In the genomic region with DNA sequence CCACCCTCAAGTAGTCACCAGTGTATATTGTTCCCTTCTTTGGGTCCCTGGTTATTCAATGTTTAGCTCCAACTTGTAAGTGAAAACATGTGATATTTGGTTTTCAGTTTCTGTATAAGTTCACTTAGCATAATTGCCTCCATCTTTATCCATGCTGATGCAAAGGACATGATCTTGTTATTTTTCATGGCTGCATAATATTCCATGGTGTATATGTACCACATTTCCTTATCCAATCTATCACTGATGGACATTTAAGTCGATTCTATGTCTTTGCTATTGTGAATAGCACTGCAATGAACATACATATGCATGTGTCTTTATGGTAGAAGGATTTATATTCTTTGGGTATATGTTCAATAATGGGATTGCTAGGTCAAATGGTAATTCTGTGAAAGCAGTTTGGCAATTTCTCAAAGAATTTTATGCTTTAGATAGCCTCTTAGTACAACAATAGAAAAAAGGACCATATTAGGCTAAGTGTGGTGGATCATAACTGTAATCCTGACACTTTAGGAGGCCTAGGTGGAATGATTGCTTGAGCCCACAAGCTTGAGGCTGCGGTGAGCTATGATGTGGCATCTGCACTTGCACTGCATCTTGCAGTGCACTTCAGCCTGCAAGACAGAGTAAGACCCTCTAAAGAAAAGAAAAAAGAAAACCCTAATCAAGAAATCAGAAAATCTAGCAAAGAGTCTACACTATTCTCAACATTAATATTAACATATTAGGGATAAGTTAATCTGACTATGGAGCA, we compare ENCODE assay signal across 24 cellular contexts.
"Had no signal": no experiment of that assay in that cellular context is flagged by ENCODE, and none has a peak within 500 bp of the region (broad histone marks: within the 10 kb centered on the region; RNA-seq: fewer than 3 reads in every experiment).

No MANE protein-coding gene starts in this region.

- H3K27me3 Mint-ChIP-seq: IgD-negative memory B cell had no signal

- H3K27ac ChIP-seq: HL-60, SJSA1, SK-N-MC had no signal

- H3K27ac Mint-ChIP-seq: IgD-negative memory B cell had no signal

- H3K27me3 ChIP-seq: SJSA1 had no signal

- H3K4me3 ChIP-seq: SJSA1, SK-N-MC had no signal

- FAIRE-seq: HTR-8/SVneo, RCC 7860 had no signal

- H3K4me1 ChIP-seq: SJSA1 had no signal

- H3K9me3 ChIP-seq: SJSA1 had no signal

- H3K4me3 Mint-ChIP-seq: IgD-negative memory B cell had no signal

- H3K4me1 Mint-ChIP-seq: IgD-negative memory B cell had no signal

- H3K36me3 ChIP-seq: SJSA1 had no signal

- DNase-seq: Karpas-422, KBM-7, NCI-H1092, NCI-H1105 treated with DMSO at 0.1 percent for 48 hours, NCI-H1417 treated with DMSO at 0.1 percent for 48 hours, NCI-H146, NCI-H1694 treated with DMSO at 0.1 percent for 48 hours, NCI-H1930, NCI-H2081, NCI-H2107, NCI-H2227 treated with DMSO at 0.1 percent for 48 hours, NCI-H524, NCI-H526 treated with DMSO at 0.1 percent for 48 hours, NCI-H748 treated with DMSO at 0.1 percent for 48 hours, Right ventricle myocardium superior, RPMI8226, SIG-M5, T-helper 1 cell had no signal
